In genomic region chr11:78083036-78083435, GRCh38 we compare ENCODE assay signal across 28 cellular contexts. TPM values are rescaled to one million over a fixed set of nuclear protein-coding genes. Genes with fewer than 3 reads are reported as not detected.
"Had no signal": no experiment of that assay in that cellular context is flagged by ENCODE, and none has a peak within 500 bp of the region (broad histone marks: within the 10 kb centered on the region; RNA-seq: fewer than 3 reads in every experiment).

No MANE protein-coding gene starts in this region.

- H3K36me3 ChIP-seq: cardiac muscle cell, left ventricle myocardium inferior, sigmoid colon, thoracic aorta, upper lobe of left lung had no signal

- H3K4me1 ChIP-seq: parathyroid adenoma had no signal

- DNase-seq: activated CD4-positive, alpha-beta memory T cell treated with anti-CD3 and anti-CD28 coated beads for 36 hours; activated CD4-positive, alpha-beta T cell treated with anti-CD3 and anti-CD28 coated beads for 4 hours; activated CD4-positive, CD25-positive, alpha-beta regulatory T cell; activated naive CD4-positive, alpha-beta T cell treated with Interleukin-2 at 50 U/mL for 16 hours; activated naive CD8-positive, alpha-beta T cell treated with anti-CD3 and anti-CD28 coated beads for 36 hours; activated T-cell treated with anti-CD3 and anti-CD28 coated beads, Interleukin-2, amount 50 U/mL, for 48 hours; effector CD4-positive, alpha-beta T cell; foreskin keratinocyte; glutamatergic neuron; hippocampal formation; kidney glomerular epithelial cell; left ventricle myocardium inferior; mammary epithelial cell; midbrain; nephron progenitor cell; nucleus accumbens; sigmoid colon; stimulated activated CD4-positive, alpha-beta T cell treated with anti-CD3 and anti-CD28 coated beads, Interleukin-2, amount 100 ng/mL, for 48 hours; stimulated activated CD8-positive, alpha-beta memory T cell treated with anti-CD3 and anti-CD28 coated beads, Interleukin-4, amount 100 ng/mL, for 48 hours; stimulated activated naive B cell treated with anti-CD40 and anti-IgM and Interleukin-4, amounts not matched to agents 10 μg/mL and 1 μg/mL and 100 μg/mL, for 72 hours; SW 1271; T-helper 17 cell; upper lobe of left lung had no signal

- H3K4me3 ChIP-seq: cardiac muscle cell, left ventricle myocardium inferior, sigmoid colon, thoracic aorta had no signal

- H3K36me3 Mint-ChIP-seq: activated CD4-positive, alpha-beta memory T cell treated with anti-CD3 and anti-CD28 coated beads for 36 hours had no signal

- H3K27ac Mint-ChIP-seq: activated CD4-positive, alpha-beta memory T cell treated with anti-CD3 and anti-CD28 coated beads for 36 hours; activated naive CD8-positive, alpha-beta T cell treated with anti-CD3 and anti-CD28 coated beads for 36 hours; dendritic cell treated with granulocyte-macrophage colony-stimulating factor and Interleukin-4, amounts not matched to agents 40 ng/mL and 50 ng/mL, for 4 days; nephron progenitor cell; stimulated activated naive B cell treated with anti-CD40 and anti-IgM and Interleukin-4, amounts not matched to agents 10 μg/mL and 1 μg/mL and 100 μg/mL, for 72 hours; T-helper 17 cell had no signal

- H3K9me3 ChIP-seq: left ventricle myocardium inferior, sigmoid colon, thoracic aorta, upper lobe of left lung had no signal

- H3K27me3 ChIP-seq: foreskin keratinocyte, sigmoid colon, upper lobe of left lung had no signal

- H3K4me3 Mint-ChIP-seq: activated CD4-positive, alpha-beta memory T cell treated with anti-CD3 and anti-CD28 coated beads for 36 hours; activated naive CD8-positive, alpha-beta T cell treated with anti-CD3 and anti-CD28 coated beads for 36 hours; dendritic cell treated with granulocyte-macrophage colony-stimulating factor and Interleukin-4, amounts not matched to agents 40 ng/mL and 50 ng/mL, for 4 days; nephron progenitor cell; stimulated activated naive B cell treated with anti-CD40 and anti-IgM and Interleukin-4, amounts not matched to agents 10 μg/mL and 1 μg/mL and 100 μg/mL, for 72 hours; T-helper 17 cell had no signal

- ATAC-seq: foreskin keratinocyte; stimulated activated naive B cell treated with anti-CD40 and anti-IgM and Interleukin-4, amounts not matched to agents 10 μg/mL and 1 μg/mL and 100 μg/mL, for 72 hours; T-helper 17 cell had no signal

- H2AFZ ChIP-seq: parathyroid adenoma had no signal

- H3K27me3 Mint-ChIP-seq: activated CD4-positive, alpha-beta memory T cell treated with anti-CD3 and anti-CD28 coated beads for 36 hours; activated naive CD8-positive, alpha-beta T cell treated with anti-CD3 and anti-CD28 coated beads for 36 hours; dendritic cell treated with granulocyte-macrophage colony-stimulating factor and Interleukin-4, amounts not matched to agents 40 ng/mL and 50 ng/mL, for 4 days; stimulated activated naive B cell treated with anti-CD40 and anti-IgM and Interleukin-4, amounts not matched to agents 10 μg/mL and 1 μg/mL and 100 μg/mL, for 72 hours; T-helper 17 cell had no signal

- H3K27ac ChIP-seq: cardiac muscle cell, foreskin keratinocyte, left ventricle myocardium inferior, parathyroid adenoma, sigmoid colon, thoracic aorta had no signal

- H3K9me3 Mint-ChIP-seq: activated CD4-positive, alpha-beta memory T cell treated with anti-CD3 and anti-CD28 coated beads for 36 hours; activated naive CD8-positive, alpha-beta T cell treated with anti-CD3 and anti-CD28 coated beads for 36 hours; dendritic cell treated with granulocyte-macrophage colony-stimulating factor and Interleukin-4, amounts not matched to agents 40 ng/mL and 50 ng/mL, for 4 days; nephron progenitor cell; stimulated activated naive B cell treated with anti-CD40 and anti-IgM and Interleukin-4, amounts not matched to agents 10 μg/mL and 1 μg/mL and 100 μg/mL, for 72 hours had no signal

- H3K9ac ChIP-seq: parathyroid adenoma had no signal

RNA-seq across cellular contexts. Expression of gene THRSP, which starts 19.4 kb away (rescaled TPM):
- total RNA-seq: activated CD4-positive, alpha-beta memory T cell treated with anti-CD3 and anti-CD28 coated beads for 36 hours; activated naive CD8-positive, alpha-beta T cell treated with anti-CD3 and anti-CD28 coated beads for 36 hours; cardiac muscle cell; epithelial cell of proximal tubule; foreskin keratinocyte; mammary epithelial cell; T-helper 17 cell had no signal
